8 cellular contexts compared by ENCODE assay signal in genomic region chr1:223843934-223844333, GRCh38. TPM values are rescaled to one million over a fixed set of nuclear protein-coding genes. Genes with fewer than 3 reads are reported as not detected.
A peak's percentile ranks its signal among the peaks of the same experiment; 100 is the strongest.
DNase-seq lines count a peak whose midpoint lies in the region; ATAC-seq and TF ChIP-seq lines count a peak whose summit lies in the region.

No MANE protein-coding gene starts in this region.

- intact Hi-C loops in CD14-positive monocyte (cut with micrococcal nuclease) (loop anchor here (2.0 to 10.0 kb wide), 2 partner anchors 33 to 49 kb away; no protein-coding TSS in a partner anchor), breast epithelium (cut with DNase I; ENCODE audit: low total_unique reads) (no loop called here)
- intact Hi-C loops in naive thymus-derived CD4-positive, alpha-beta T cell (cut with micrococcal nuclease), result loop anchor here (2.0 to 10.0 kb wide), 8 partner anchors 127 to 1581 kb away; partner anchors contain the start of genes FBXO28 (in 2 of the 2), WDR26 (in 2 of the 2), DEGS1 (in 1 of the 2) and LBR (in 1 of the 2)

- no peaks in the 10 kb centered on the region for H3K9me3 ChIP-seq in breast epithelium
- H3K9me3 ChIP-seq in naive thymus-derived CD4-positive, alpha-beta T cell (ENCODE audit: control insufficient read depth in 2 of 3, low read length in 3 of 3), result no peaks in the 10 kb centered on the region

- peak overlapping the region in 1 of 2 donors; percentile 96 for H3K27ac ChIP-seq in breast epithelium
- no peak overlapping the region for H3K27ac ChIP-seq in naive thymus-derived CD4-positive, alpha-beta T cell (ENCODE audit: low read depth, low read length)

- TF ChIP-seq CTCF in CD14-positive monocyte (IDR thresholded peaks at IDR 0.05) (no peak), breast epithelium (IDR thresholded peaks at IDR 0.05) (no peak)

- CTCF ChIA-PET in naive thymus-derived CD4-positive, alpha-beta T cell (lab: Charles Lee), result interaction anchor here (0.6 to 3.6 kb wide), 2 partner anchors 32 to 550 kb away, joined by 3 to 20 read pairs; no protein-coding TSS in a partner anchor

- DNase-seq in CD14-positive monocyte (ENCODE audit: low spot score), result no peak
- DNase-seq in KBM-7, result peak; percentile 28
- no peak for DNase-seq in breast epithelium (ENCODE audit: low spot score in 2 of 2)
- DNase-seq in naive thymus-derived CD4-positive, alpha-beta T cell, result peak in 1 of 9 donors; percentile 17
- DNase-seq in NCI-H82 (lab: John Stamatoyannopoulos, UW), result no peak
- no peak for DNase-seq in globus pallidus (ENCODE audit: low spot score)

- H3K27ac Mint-ChIP-seq in CD14-positive monocyte, result peak overlapping the region in 3 of 7 donors; percentile 55 to 97 (median 95)
- H3K27ac Mint-ChIP-seq in naive thymus-derived CD4-positive, alpha-beta T cell, result peak overlapping the region; percentile 31 to 99 (median 98)

- TF ChIP-seq POLR2A in breast epithelium (IDR thresholded peaks at IDR 0.05), result no peak

- no peaks in the 10 kb centered on the region for H3K36me3 ChIP-seq in breast epithelium
- peaks cover 0 to 4% (median 0%) of the 10 kb centered on the region in 3 experiments for H3K36me3 ChIP-seq in naive thymus-derived CD4-positive, alpha-beta T cell (ENCODE audit: control insufficient read depth in 2 of 3, insufficient read depth in 3 of 3, low read length in 3 of 3)

- peak overlapping the region; percentile 95 to 97 for H3K4me3 Mint-ChIP-seq in CD14-positive monocyte
- H3K4me3 Mint-ChIP-seq in naive thymus-derived CD4-positive, alpha-beta T cell, result peak overlapping the region; percentile 87 to 99 (median 96)

- H3K27me3 Mint-ChIP-seq in CD14-positive monocyte (ENCODE audit: low read depth in 3 of 3), result no peaks in the 10 kb centered on the region
- no peaks in the 10 kb centered on the region for H3K27me3 Mint-ChIP-seq in naive thymus-derived CD4-positive, alpha-beta T cell

- ATAC-seq in naive thymus-derived CD4-positive, alpha-beta T cell, result no peak
- no peak for ATAC-seq in HG03039 (IDR thresholded peaks at IDR 0.05; ENCODE audit: unreplicated experiment)
- ATAC-seq in GM18498 (IDR thresholded peaks at IDR 0.05; ENCODE audit: unreplicated experiment), result no peak

- POLR2A ChIA-PET in naive thymus-derived CD4-positive, alpha-beta T cell (lab: Charles Lee), result interaction anchor here (0.6 to 4.5 kb wide), 4 partner anchors 8 to 133 kb away, joined by 3 to 51 read pairs (median 21); no protein-coding TSS in a partner anchor

- no peaks in the 10 kb centered on the region for H3K9me3 Mint-ChIP-seq in CD14-positive monocyte
- H3K9me3 Mint-ChIP-seq in naive thymus-derived CD4-positive, alpha-beta T cell, result peaks cover 0 to 4% (median 0%) of the 10 kb centered on the region in 11 donors

- H3K4me1 Mint-ChIP-seq in CD14-positive monocyte, result peaks cover 43% of the 10 kb centered on the region
- H3K4me1 Mint-ChIP-seq in naive thymus-derived CD4-positive, alpha-beta T cell, result peaks cover 26 to 58% (median 47%) of the 10 kb centered on the region in 7 donors

- no peaks in the 10 kb centered on the region for H3K27me3 ChIP-seq in breast epithelium
- H3K27me3 ChIP-seq in naive thymus-derived CD4-positive, alpha-beta T cell (ENCODE audit: control insufficient read depth in 2 of 2, insufficient read depth in 2 of 2, low read length in 2 of 2), result no peaks in the 10 kb centered on the region

- H3K36me3 Mint-ChIP-seq in CD14-positive monocyte, result no peaks in the 10 kb centered on the region
- H3K36me3 Mint-ChIP-seq in naive thymus-derived CD4-positive, alpha-beta T cell, result peaks cover 0 to 7% (median 4%) of the 10 kb centered on the region in 5 donors

- in situ Hi-C loops in KBM-7 (cut with MboI; ENCODE audit: low pct_unique_long_range_greater_than_20kb, low sequenced_read_pairs), result no loop called here

- H3K4me3 ChIP-seq in breast epithelium, result peak overlapping the region in 2 of 3 donors; percentile 87 to 90
- H3K4me3 ChIP-seq in naive thymus-derived CD4-positive, alpha-beta T cell (ENCODE audit: low read length), result peak overlapping the region; percentile 63

- peaks cover 0 to 6% of the 10 kb centered on the region in 2 donors for H3K4me1 ChIP-seq in breast epithelium
- peaks cover 14 to 27% of the 10 kb centered on the region in 2 donors for H3K4me1 ChIP-seq in naive thymus-derived CD4-positive, alpha-beta T cell (ENCODE audit: control insufficient read depth in 2 of 2, insufficient read depth in 2 of 2, low read length in 2 of 2)

RNA-seq across cellular contexts. Expression of gene TP53BP2, which starts 1.8 kb away (rescaled TPM):
- polyA plus RNA-seq in CD14-positive monocyte, result 1 to 10 TPM; 5.7 to 8.8 TPM
- 10 to 100 TPM; 31.4 to 46.8 (median 38.0) TPM for total RNA-seq in breast epithelium
- total RNA-seq in naive thymus-derived CD4-positive, alpha-beta T cell, result 100 to 1,000 TPM in 1 of 5 experiments, 10 to 100 TPM in 4; 30.3 to 120 (median 45.4) TPM
- polyA plus RNA-seq in naive thymus-derived CD4-positive, alpha-beta T cell, result 10 to 100 TPM in 1 of 2 donors, 1 to 10 TPM in 1; 8.4 to 20.5 TPM
